Comparison of ENCODE assay signal across 8 cellular contexts in the genomic region with DNA sequence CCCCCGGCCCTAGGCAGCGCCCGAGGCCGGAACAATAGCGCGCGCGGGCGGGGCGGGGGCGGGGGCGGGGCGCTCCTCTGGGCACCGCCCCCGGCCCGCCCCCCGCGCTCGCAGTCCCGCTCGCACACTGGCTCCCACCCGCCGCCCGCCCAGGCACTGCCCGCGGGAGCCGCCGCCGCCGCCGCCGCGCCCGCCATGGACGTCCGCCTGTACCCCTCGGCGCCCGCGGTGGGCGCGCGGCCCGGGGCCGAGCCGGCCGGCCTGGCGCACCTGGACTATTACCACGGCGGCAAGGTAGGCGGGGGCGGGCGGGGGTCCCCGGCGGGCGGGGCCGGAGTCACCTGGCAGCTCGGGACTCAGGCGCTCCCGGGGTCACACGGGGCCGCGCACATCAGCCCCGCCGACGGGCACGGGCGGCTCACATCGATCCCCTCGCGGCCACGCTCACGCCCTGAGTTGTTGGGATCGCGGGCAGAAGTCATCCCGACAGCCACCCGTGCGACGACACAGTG. TPM values are rescaled to one million over a fixed set of nuclear protein-coding genes. Genes with fewer than 3 reads are reported as not detected.
A peak's percentile ranks its signal among the peaks of the same experiment; 100 is the strongest.
DNase-seq lines count a peak whose midpoint lies in the region; ATAC-seq and TF ChIP-seq lines count a peak whose summit lies in the region.

Gene TOX2, plus strand, starts transcription at position 156 of the 512 bp plus-strand sequence. Its CDS starts 40 bp downstream, at position 196.

- no peaks in the 10 kb centered on the region for H3K79me2 ChIP-seq in trophoblast cell (ENCODE audit: control insufficient read depth, insufficient read depth, low read length, poor library complexity)

- WGBS in trophoblast cell (ENCODE audit: extremely low coverage, insufficient coverage, insufficient read length): no CpG with 5 or more reads among the region's 79 CpGs

- peak within 1 kb of the TSS; percentile 52 for H2AFZ ChIP-seq in trophoblast cell (ENCODE audit: insufficient read depth, low read length, poor library complexity)

- no peak within 1 kb of the TSS for H2BK12ac ChIP-seq in trophoblast cell (ENCODE audit: low read length)

- peak within 1 kb of the TSS; percentile 97 for H3K23ac ChIP-seq in trophoblast cell (ENCODE audit: low read length)

- no peak within 1 kb of the TSS for H2AK5ac ChIP-seq in trophoblast cell (ENCODE audit: low read length)

- CTCF ChIA-PET in HEK293T (lab: Yijun Ruan, JAX): no interaction called here

- H3K18ac ChIP-seq in trophoblast cell (ENCODE audit: low read length): no peak within 1 kb of the TSS

- no peak within 1 kb of the TSS for H3K4ac ChIP-seq in trophoblast cell (ENCODE audit: low read depth, low read length)

- H4K12ac ChIP-seq in trophoblast cell (ENCODE audit: low read depth, low read length): peak within 1 kb of the TSS; percentile 69

- H3K4me1 ChIP-seq in foreskin keratinocyte (no peaks in the 10 kb centered on the region), trophoblast cell (ENCODE audit: control insufficient read depth in 1 of 2, insufficient read depth in 2 of 2, low read length in 2 of 2) (peaks cover 3 to 11% of the 10 kb centered on the region in 2 experiments)

- H3K14ac ChIP-seq in trophoblast cell (ENCODE audit: low read length): no peak within 1 kb of the TSS

- no peak for TF ChIP-seq CTCF in foreskin keratinocyte (conservative IDR thresholded peaks at IDR 0.05)

- ATAC-seq in foreskin keratinocyte (peak; percentile 61), HG02973 (IDR thresholded peaks at IDR 0.05; ENCODE audit: unreplicated experiment) (no peak), HG03139 (IDR thresholded peaks at IDR 0.05; ENCODE audit: unreplicated experiment) (no peak)

- peaks cover 69% of the 10 kb centered on the region for H3K27me3 ChIP-seq in foreskin keratinocyte
- peaks cover 33% of the 10 kb centered on the region for H3K27me3 ChIP-seq in trophoblast cell (ENCODE audit: insufficient read depth, low read length)

- peak within 1 kb of the TSS; percentile 57 for H3K4me3 ChIP-seq in trophoblast cell (ENCODE audit: low read depth, low read length)

- no peak within 1 kb of the TSS for H2BK120ac ChIP-seq in trophoblast cell (ENCODE audit: insufficient read depth, low read length, poor library complexity)

- no peaks in the 10 kb centered on the region for H3K79me1 ChIP-seq in trophoblast cell (ENCODE audit: low read length)

- peak within 1 kb of the TSS; percentile 66 for H3K4me2 ChIP-seq in trophoblast cell (ENCODE audit: low read length)

- H3K36me3 ChIP-seq in trophoblast cell (ENCODE audit: control insufficient read depth in 1 of 2, insufficient read depth in 2 of 2, low read length in 2 of 2): no peaks in the 10 kb centered on the region

- H2BK5ac ChIP-seq in trophoblast cell (ENCODE audit: low read depth, low read length, poor library complexity): no peak within 1 kb of the TSS

- POLR2A ChIA-PET in HEK293T (lab: Yijun Ruan, JAX): no interaction called here

- peak within 1 kb of the TSS; percentile 56 for H4K91ac ChIP-seq in trophoblast cell (ENCODE audit: low read depth, low read length)

- H4K8ac ChIP-seq in trophoblast cell (ENCODE audit: low read depth, low read length): no peak within 1 kb of the TSS

- peaks cover 11% of the 10 kb centered on the region for H3K9me3 ChIP-seq in trophoblast cell (ENCODE audit: insufficient read depth, low read depth, low read length)

- DNase-seq in GM03348 (ENCODE audit: low spot score): peak; percentile 90
- DNase-seq in HEK293T (ENCODE audit: extremely low spot score): peak; percentile 84
- DNase-seq in NCI-H460 (ENCODE audit: extremely low read depth, low read depth): peak; percentile 37
- peak; percentile 41 to 45 for DNase-seq in activated T-cell treated with anti-CD3 and anti-CD28 coated beads, Interleukin-2, amount 50 U/mL, for 48 hours
- DNase-seq in foreskin keratinocyte: no peak
- DNase-seq in trophoblast cell: no peak

- H3K27ac ChIP-seq in foreskin keratinocyte (no peak within 1 kb of the TSS), trophoblast cell (ENCODE audit: low read depth, low read length) (no peak within 1 kb of the TSS)

- no peak within 1 kb of the TSS for H3K9ac ChIP-seq in trophoblast cell (ENCODE audit: low read length)

TF ChIP-seq in HEK293T, 16 proteins besides CTCF, POLR2A, EP300 and RAD21:
- TF ChIP-seq ELF4 (IDR thresholded peaks at IDR 0.05) (no peak), CTBP1 (IDR thresholded peaks at IDR 0.05; ENCODE audit: borderline replicate concordance) (no peak), SP1 (IDR thresholded peaks at IDR 0.05) (no peak)

RNA-seq across cellular contexts. Expression of gene TOX2, which starts in this region (rescaled TPM):
- 4.6 and 7.1 TPM in 2 replicates for total RNA-seq in NCI-H460 (2014; rRNA removed; shearing (Covaris generic))
- polyA plus RNA-seq in NCI-H460 (2014; cell fraction: nucleus; rRNA removed): 1.1 and 1.3 TPM in 2 replicates
- 0.14 TPM in 2 replicates for total RNA-seq in foreskin keratinocyte
- polyA plus RNA-seq in foreskin keratinocyte: 0.10 and 0.29 TPM in 2 replicates
- 0.37 and 0.42 TPM in 2 replicates for polyA plus RNA-seq in trophoblast cell (2013)

Comparison
In these comparisons a context has a peak if more than half of its experiments do, and no peak if none do; other contexts are left out.
1. Peak in ATAC-seq in foreskin keratinocyte; RNA of the gene not detected or under 1 TPM.
2. DNase-seq: peak in GM03348 (single experiment), HEK293T (single experiment), NCI-H460 (single experiment) and activated T-cell treated with anti-CD3 and anti-CD28 coated beads, Interleukin-2, amount 50 U/mL, for 48 hours (2 of 2); none in foreskin keratinocyte (0 of 2) and trophoblast cell (0 of 2).